10 cellular contexts compared by ENCODE assay signal in the genomic region with DNA sequence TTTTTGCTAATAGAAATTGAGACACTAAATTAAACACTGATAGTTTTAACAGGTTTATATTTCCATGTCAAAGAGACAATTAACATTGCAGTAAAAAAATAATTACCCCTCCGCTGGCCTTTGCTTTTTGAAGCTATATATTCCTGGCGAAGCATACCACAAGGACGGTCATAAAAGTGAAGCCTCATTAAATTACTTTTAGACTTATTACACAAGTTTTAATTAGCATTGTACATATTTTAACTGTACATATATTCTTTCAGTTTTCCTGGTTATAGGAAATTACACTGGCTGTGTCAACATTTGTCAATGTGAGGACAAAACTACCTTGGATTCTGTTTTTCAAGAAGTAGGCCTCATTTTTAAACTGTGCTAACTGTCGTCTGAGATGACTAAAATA. TPM values are rescaled to one million over a fixed set of nuclear protein-coding genes. Genes with fewer than 3 reads are reported as not detected.
DNase-seq lines count a peak whose midpoint lies in the region; ATAC-seq and TF ChIP-seq lines count a peak whose summit lies in the region.
"Had no signal": no experiment of that assay in that cellular context is flagged by ENCODE, and none has a peak within 500 bp of the region (broad histone marks: within the 10 kb centered on the region; RNA-seq: fewer than 3 reads in every experiment).

No MANE protein-coding gene starts in this region.

- peaks cover 5% of the 10 kb centered on the region for H3K9me3 Mint-ChIP-seq in activated naive CD4-positive, alpha-beta T cell treated with anti-CD3 and anti-CD28 coated beads, Interleukin-2, amount 50 U/mL, for 24 hours
- H3K9me3 Mint-ChIP-seq in effector memory CD8-positive, alpha-beta T cell: no peaks in the 10 kb centered on the region

- H3K9ac ChIP-seq in OCI-LY1 (ENCODE audit: low read length): peak overlapping the region; percentile 96
- H3K9ac ChIP-seq in smooth muscle cell (ENCODE audit: low read depth): peak overlapping the region; percentile 11

- H3K79me2 ChIP-seq in OCI-LY1 (ENCODE audit: insufficient read depth, low read length): peaks cover 67% of the 10 kb centered on the region
- H3K79me2 ChIP-seq in smooth muscle cell (ENCODE audit: low read depth): peaks cover 34% of the 10 kb centered on the region

- H3K9me2 ChIP-seq in OCI-LY1 (ENCODE audit: low read depth, low read length): no peaks in the 10 kb centered on the region

- H3K27me3 Mint-ChIP-seq in activated naive CD4-positive, alpha-beta T cell treated with anti-CD3 and anti-CD28 coated beads, Interleukin-2, amount 50 U/mL, for 24 hours: peaks cover 37% of the 10 kb centered on the region
- peaks cover 0 to 10% of the 10 kb centered on the region in 2 donors for H3K27me3 Mint-ChIP-seq in effector memory CD8-positive, alpha-beta T cell

- no peaks in the 10 kb centered on the region; the same call in 1 of the 2 replicates for H3K9me3 ChIP-seq in OCI-LY1 (ENCODE audit: low read length)
- H3K9me3 ChIP-seq in smooth muscle cell (replicated peaks; ENCODE audit: low read depth): no peaks in the 10 kb centered on the region
- no peaks in the 10 kb centered on the region for H3K9me3 ChIP-seq in suprapubic skin

- H3K27ac Mint-ChIP-seq in activated naive CD4-positive, alpha-beta T cell treated with anti-CD3 and anti-CD28 coated beads, Interleukin-2, amount 50 U/mL, for 24 hours: no peak overlapping the region
- peak overlapping the region in 1 of 2 donors; percentile 99 for H3K27ac Mint-ChIP-seq in effector memory CD8-positive, alpha-beta T cell

- H3K27me3 ChIP-seq in OCI-LY1 (ENCODE audit: insufficient read depth, low read length) (no peaks in the 10 kb centered on the region), smooth muscle cell (ENCODE audit: low read depth) (peaks cover 36% of the 10 kb centered on the region), suprapubic skin (peaks cover 56% of the 10 kb centered on the region)

- WGBS in smooth muscle cell (ENCODE audit: low lambda C conversion rate): 63% methylated on average over 4 of the region's 4 CpGs
- WGBS in suprapubic skin: 96% methylated on average over 4 of the region's 4 CpGs

- peaks cover 2% of the 10 kb centered on the region for H3K36me3 Mint-ChIP-seq in activated naive CD4-positive, alpha-beta T cell treated with anti-CD3 and anti-CD28 coated beads, Interleukin-2, amount 50 U/mL, for 24 hours
- peaks cover 34% of the 10 kb centered on the region for H3K36me3 Mint-ChIP-seq in effector memory CD8-positive, alpha-beta T cell (ENCODE audit: insufficient read depth)

- TF ChIP-seq EP300 in suprapubic skin (IDR thresholded peaks at IDR 0.05): no peak

- no peak for TF ChIP-seq POLR2A in suprapubic skin (IDR thresholded peaks at IDR 0.05)

- peak overlapping the region; percentile 94 for H3K4me3 Mint-ChIP-seq in activated naive CD4-positive, alpha-beta T cell treated with anti-CD3 and anti-CD28 coated beads, Interleukin-2, amount 50 U/mL, for 24 hours
- H3K4me3 Mint-ChIP-seq in effector memory CD8-positive, alpha-beta T cell: peak overlapping the region; percentile 91 to 100

- H3F3A ChIP-seq in OCI-LY1 (ENCODE audit: insufficient read depth, low read length): 0 out of 2 replicates have a peak, but pooled peaks cover 2% of the 10 kb centered on the region
- H3F3A ChIP-seq in smooth muscle cell (ENCODE audit: low read depth): peaks cover 8% of the 10 kb centered on the region

- no peak for DNase-seq in activated naive CD4-positive, alpha-beta T cell treated with anti-CD3 and anti-CD28 coated beads, Interleukin-2, amount 50 U/mL, for 16 hours
- DNase-seq in effector memory CD8-positive, alpha-beta T cell: no peak
- no peak for DNase-seq in smooth muscle cell (lab: John Stamatoyannopoulos, UW; ENCODE audit: unreplicated experiment)
- no peak for DNase-seq in suprapubic skin (ENCODE audit: low spot score in 2 of 2)
- no peak for DNase-seq in NCI-H2171 treated with DMSO at 0.1 percent for 48 hours (lab: John Stamatoyannopoulos, UW)
- DNase-seq: left colon had no signal

- peak overlapping the region; percentile 85 for H3K4me3 ChIP-seq in OCI-LY1 (ENCODE audit: low read depth, low read length, poor library complexity, severe bottlenecking)
- H3K4me3 ChIP-seq in smooth muscle cell: peak overlapping the region; percentile 84
- no peak overlapping the region for H3K4me3 ChIP-seq in suprapubic skin

- H2AFZ ChIP-seq in OCI-LY1 (ENCODE audit: low read length) (no peak overlapping the region), smooth muscle cell (ENCODE audit: low read depth) (peak overlapping the region; percentile 40)

- peak overlapping the region; percentile 68 for H3K4me2 ChIP-seq in OCI-LY1 (ENCODE audit: low read length)
- H3K4me2 ChIP-seq in smooth muscle cell: peak overlapping the region; percentile 83

- peak overlapping the region; percentile 84 for H3K27ac ChIP-seq in OCI-LY1 (ENCODE audit: low read depth, low read length, poor library complexity, severe bottlenecking)
- peak overlapping the region; percentile 33 for H3K27ac ChIP-seq in smooth muscle cell (ENCODE audit: low read depth)
- H3K27ac ChIP-seq in suprapubic skin: no peak overlapping the region
- H3K27ac ChIP-seq: coronary artery had no signal

- H3K36me3 ChIP-seq in OCI-LY1 (ENCODE audit: insufficient read depth, low read length): peaks cover 44% of the 10 kb centered on the region
- H3K36me3 ChIP-seq in smooth muscle cell (ENCODE audit: low read depth): no peaks in the 10 kb centered on the region
- no peaks in the 10 kb centered on the region for H3K36me3 ChIP-seq in suprapubic skin

- no peaks in the 10 kb centered on the region for H4K20me1 ChIP-seq in OCI-LY1 (ENCODE audit: insufficient read depth, low read length)
- no peaks in the 10 kb centered on the region for H4K20me1 ChIP-seq in smooth muscle cell (ENCODE audit: low read depth)

- peaks cover 13% of the 10 kb centered on the region for H3K4me1 Mint-ChIP-seq in activated naive CD4-positive, alpha-beta T cell treated with anti-CD3 and anti-CD28 coated beads, Interleukin-2, amount 50 U/mL, for 24 hours
- H3K4me1 Mint-ChIP-seq in effector memory CD8-positive, alpha-beta T cell (ENCODE audit: low read depth in 2 of 2): peaks cover 18 to 20% of the 10 kb centered on the region in 2 donors

- no peak for TF ChIP-seq CTCF in OCI-LY1 (IDR thresholded peaks at IDR 0.05; ENCODE audit: low read length)
- TF ChIP-seq CTCF in smooth muscle cell (IDR thresholded peaks at IDR 0.05; ENCODE audit: borderline replicate concordance, insufficient read depth, poor library complexity, severe bottlenecking): no peak
- TF ChIP-seq CTCF in suprapubic skin (IDR thresholded peaks at IDR 0.05): no peak

- ATAC-seq in effector memory CD8-positive, alpha-beta T cell (replicated peaks): no peak
- no peak for ATAC-seq in GM18861 (IDR thresholded peaks at IDR 0.05; ENCODE audit: unreplicated experiment)
- ATAC-seq: left colon had no signal

- peaks cover 45% of the 10 kb centered on the region for H3K4me1 ChIP-seq in OCI-LY1 (ENCODE audit: insufficient read depth, low read length, severe bottlenecking)
- peaks cover 16% of the 10 kb centered on the region for H3K4me1 ChIP-seq in smooth muscle cell (ENCODE audit: low read depth)
- peaks cover 10% of the 10 kb centered on the region for H3K4me1 ChIP-seq in suprapubic skin

RNA-seq across cellular contexts. Expression of gene CDKN2A, which starts 1.2 kb away (rescaled TPM):
- total RNA-seq in smooth muscle cell (66.3 and 69.4 TPM in 2 replicates), suprapubic skin (1 to 10 TPM in 2 of 4 donors, not detected in 2; 2.0 to 3.4 TPM)
- polyA plus RNA-seq in smooth muscle cell: 77.5 and 146 TPM in 2 replicates

RNA-seq across cellular contexts. Expression of gene CDKN2B-AS1, which starts 1.6 kb away (rescaled TPM):
- total RNA-seq in smooth muscle cell: 23.7 and 38.5 TPM in 2 replicates
- polyA plus RNA-seq in smooth muscle cell: 31.7 and 32.7 TPM in 2 replicates
- total RNA-seq in suprapubic skin: under 1 TPM in 1 of 4 donors, not detected in 3; 0.59 TPM

RNA-seq across cellular contexts. Expression of gene CDKN2B, which starts 16.1 kb away (rescaled TPM):
- 184 and 192 TPM in 2 replicates for total RNA-seq in smooth muscle cell
- polyA plus RNA-seq in smooth muscle cell: 116 and 157 TPM in 2 replicates
- 10 to 100 TPM; 38.8 to 59.9 (median 51.9) TPM for total RNA-seq in suprapubic skin

Comparison
In these comparisons a context has a peak if more than half of its experiments do, and no peak if none do; other contexts are left out.
1. RNA of gene CDKN2A, which starts 1.2 kb away (total RNA-seq): 66.3 to 69.4 TPM in smooth muscle cell; 2.0 to 3.4 TPM in suprapubic skin; every median in the first group is over 10 times any median in the second.
2. RNA of gene CDKN2B-AS1, which starts 1.6 kb away (total RNA-seq): 23.7 to 38.5 TPM in smooth muscle cell; 0.59 TPM in suprapubic skin; every median in the first group is over 10 times any median in the second.